In the genomic region with DNA sequence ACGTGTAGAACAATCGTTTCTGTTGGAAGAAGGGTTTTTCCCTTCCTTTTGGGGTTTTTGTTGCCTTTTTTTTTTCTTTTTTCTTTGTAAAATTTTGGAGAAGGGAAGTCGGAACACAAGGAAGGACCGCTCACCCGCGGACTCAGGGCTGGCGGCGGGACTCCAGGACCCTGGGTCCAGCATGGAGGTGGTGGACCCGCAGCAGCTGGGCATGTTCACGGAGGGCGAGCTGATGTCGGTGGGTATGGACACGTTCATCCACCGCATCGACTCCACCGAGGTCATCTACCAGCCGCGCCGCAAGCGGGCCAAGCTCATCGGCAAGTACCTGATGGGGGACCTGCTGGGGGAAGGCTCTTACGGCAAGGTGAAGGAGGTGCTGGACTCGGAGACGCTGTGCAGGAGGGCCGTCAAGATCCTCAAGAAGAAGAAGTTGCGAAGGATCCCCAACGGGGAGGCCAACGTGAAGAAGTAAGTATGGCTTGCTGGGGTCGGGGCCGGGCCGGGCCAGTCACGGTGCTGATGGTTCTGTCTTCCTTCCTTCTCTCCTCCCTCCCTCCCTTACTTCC, we compare ENCODE assay signal across 6 cellular contexts. TPM values are rescaled to one million over a fixed set of nuclear protein-coding genes. Genes with fewer than 3 reads are reported as not detected.
DNase-seq lines count a peak whose midpoint lies in the region; ATAC-seq, FAIRE-seq and TF ChIP-seq lines count a peak whose summit lies in the region.

No MANE protein-coding gene starts in this region.

- H3K4me3 ChIP-seq in AG09309 (ENCODE audit: control insufficient read depth, low read depth, low read length) (peak overlapping the region; percentile 91), PC-3 (ENCODE audit: low read length) (peak overlapping the region; percentile 84), small intestine (ENCODE audit: low read depth in 1 of 2, low read length in 2 of 2) (peak overlapping the region; percentile 88 to 99)

- H3K4me2 ChIP-seq in PC-3 (ENCODE audit: low read length) = peak overlapping the region; percentile 81

- H3K27ac ChIP-seq in PC-3 (ENCODE audit: low read length) (peak overlapping the region; percentile 28), small intestine (ENCODE audit: low read depth in 1 of 2, low read length in 1 of 2) (peak overlapping the region; percentile 89 to 95)

- H3K9me2 ChIP-seq in PC-3 (replicated peaks; ENCODE audit: low read length) = no peaks in the 10 kb centered on the region

- FAIRE-seq in small intestine (lab: Jason Lieb, UNC) = no peak

- H3K4me1 ChIP-seq in PC-3 (ENCODE audit: insufficient read depth, low read length) (peaks cover 9% of the 10 kb centered on the region; the same call in 1 of the 2 replicates), small intestine (ENCODE audit: control insufficient read depth in 2 of 2, insufficient read depth in 1 of 2, low read depth in 1 of 2, low read length in 1 of 2) (peaks cover 0 to 6% of the 10 kb centered on the region in 2 donors)

- intact Hi-C loops in PC-3 (cut with micrococcal nuclease) = no loop called here

- no peaks in the 10 kb centered on the region for H3F3A ChIP-seq in PC-3 (ENCODE audit: low read length, unreplicated experiment)

- H3K36me3 ChIP-seq in PC-3 (ENCODE audit: low read depth, low read length) (no peaks in the 10 kb centered on the region), small intestine (ENCODE audit: control insufficient read depth in 2 of 2, insufficient read depth in 2 of 2, low read length in 2 of 2) (no peaks in the 10 kb centered on the region)

- peak overlapping the region; percentile 66 for H3K9ac ChIP-seq in PC-3 (ENCODE audit: low read length)

- no peaks in the 10 kb centered on the region for H3K9me3 ChIP-seq in PC-3 (ENCODE audit: low read length)
- H3K9me3 ChIP-seq in small intestine (ENCODE audit: control insufficient read depth, low read depth) = no peaks in the 10 kb centered on the region

- DNase-seq in AG09309 (ENCODE audit: low read depth) (no peak), PC-3 (no peak), erythroblast (lab: John Stamatoyannopoulos, UW) (peak; percentile 75 to 85), small intestine (peak; percentile 55), D341Med (ENCODE audit: low spot score) (no peak), DMS79 (lab: John Stamatoyannopoulos, UW) (no peak)

- peaks cover 56% of the 10 kb centered on the region for H3K79me2 ChIP-seq in PC-3 (ENCODE audit: low read length)

- POLR2A ChIA-PET in PC-3 (lab: Charles Lee; ENCODE audit: unreplicated experiment) = no interaction called here

- H3K27me3 ChIP-seq in PC-3 (ENCODE audit: low read length) (no peaks in the 10 kb centered on the region), small intestine (ENCODE audit: control insufficient read depth in 2 of 2, insufficient read depth in 2 of 2, low read length in 2 of 2) (no peaks in the 10 kb centered on the region)

- no peak for TF ChIP-seq POLR2A in erythroblast (IDR thresholded peaks at IDR 0.05; ENCODE audit: low read length)

- TSS peak; percentile 52 for BruUV-seq in PC-3 (replicated peaks; lab: Mats Ljungman, UMichigan)

- ATAC-seq in PC-3 = no peak

- 1% methylated on average over 31 to 32 of the region's 32 CpGs for WGBS in small intestine, 3 donors

- TF ChIP-seq CTCF in AG09309 (IDR thresholded peaks at IDR 0.05; ENCODE audit: control insufficient read depth, insufficient read depth, low read depth, low read length, missing control alignments) (no peak), PC-3 (conservative IDR thresholded peaks at IDR 0.05; ENCODE audit: low read depth, low read length) (no peak)

- H2AFZ ChIP-seq in PC-3 (ENCODE audit: low read length) = no peak overlapping the region

- CTCF ChIA-PET in PC-3 (lab: Charles Lee) = no interaction called here

- peaks cover 12% of the 10 kb centered on the region; the same call in 1 of the 2 replicates for H4K20me1 ChIP-seq in PC-3 (ENCODE audit: low read length)

RNA-seq across cellular contexts. Expression of gene STK11, which starts 1.2 kb away (rescaled TPM):
- total RNA-seq in PC-3 (2014; rRNA removed) = 82.4 and 93.0 TPM in 2 replicates
- polyA plus RNA-seq in small intestine = 10 to 100 TPM; 65.8 to 86.2 (median 66.9) TPM

RNA-seq across cellular contexts. Expression of gene CBARP, which starts 31.0 kb away (rescaled TPM):
- total RNA-seq in PC-3 (2014; rRNA removed) = 3.3 and 6.3 TPM in 2 replicates
- under 1 TPM in 1 of 3 donors, not detected in 2; 0.30 TPM for polyA plus RNA-seq in small intestine

RNA-seq across cellular contexts. Expression of gene SBNO2, which starts 32.7 kb away (rescaled TPM):
- 62.4 and 75.0 TPM in 2 replicates for total RNA-seq in PC-3 (2014; rRNA removed)
- 10 to 100 TPM; 19.7 to 32.1 (median 19.7) TPM for polyA plus RNA-seq in small intestine

RNA-seq across cellular contexts. Expression of gene ATP5F1D, which starts 34.7 kb away (rescaled TPM):
- total RNA-seq in PC-3 (2014; rRNA removed) = 102 and 187 TPM in 2 replicates
- 100 to 1,000 TPM; 310 to 823 (median 675) TPM for polyA plus RNA-seq in small intestine

RNA-seq across cellular contexts. Expression of gene MIDN, which starts 41.6 kb away (rescaled TPM):
- 17.3 and 41.8 TPM in 2 replicates for total RNA-seq in PC-3 (2014; rRNA removed)
- 10 to 100 TPM; 28.1 to 35.4 (median 30.6) TPM for polyA plus RNA-seq in small intestine

Comparison
In these comparisons a context has a peak if more than half of its experiments do, and no peak if none do; other contexts are left out.
1. DNase-seq: peak in erythroblast (2 of 2) and small intestine (single experiment); none in AG09309 (single experiment), PC-3 (single experiment), D341Med (single experiment) and DMS79 (single experiment).
2. Peak in every context shown above with its lines, with median percentiles within 50 percentile points of each other: H3K4me3 ChIP-seq.